7 cellular contexts compared by ENCODE assay signal in genomic region chr11:86676533-86677154, GRCh38. TPM values are rescaled to one million over a fixed set of nuclear protein-coding genes. Genes with fewer than 3 reads are reported as not detected.
DNase-seq lines count a peak whose midpoint lies in the region; ATAC-seq, FAIRE-seq and TF ChIP-seq lines count a peak whose summit lies in the region.

No MANE protein-coding gene starts in this region.

- peak; percentile 77 to 80 for TF ChIP-seq RAD21 in K562 (CRISPR knock-in tag; conservative IDR thresholded peaks at IDR 0.05 in 1 of 2, IDR thresholded peaks at IDR 0.05 in 1 of 2)

- TF ChIP-seq POLR2A in K562 (conservative IDR thresholded peaks at IDR 0.05) (no peak), H54 (IDR thresholded peaks at IDR 0.05; ENCODE audit: low read depth, low read length) (no peak)

- H3K27ac ChIP-seq in Karpas-422 (ENCODE audit: low read length) (no peak overlapping the region), K562 (ENCODE audit: extremely low read depth, low read depth, low read length) (no peak overlapping the region)

- intact Hi-C loops in K562 (cut with micrococcal nuclease), result loop anchor here (2.0 kb wide), 4 partner anchors 72 to 220 kb away; no protein-coding TSS in a partner anchor

- H3K9me3 ChIP-seq in Karpas-422 (ENCODE audit: low read length) (no peaks in the 10 kb centered on the region), K562 (replicated peaks; ENCODE audit: control insufficient read depth, insufficient read depth, low read depth, low read length) (no peaks in the 10 kb centered on the region)

- TF ChIP-seq EP300 in K562 (IDR thresholded peaks at IDR 0.05; ENCODE audit: low read length), result no peak

- H3K4me1 Mint-ChIP-seq in neural crest cell, result peaks cover 44% of the 10 kb centered on the region

- no peaks in the 10 kb centered on the region for H3K27me3 ChIP-seq in Karpas-422 (ENCODE audit: low read length)
- H3K27me3 ChIP-seq in K562 (ENCODE audit: control insufficient read depth in 2 of 2, insufficient read depth in 2 of 2, low read length in 2 of 2), result peaks cover 11 to 27% of the 10 kb centered on the region in 2 experiments; a peak in 4 of 5 replicates

- POLR2A ChIA-PET in GM10248 (lab: Yijun Ruan, JAX), result no interaction called here
- POLR2A ChIA-PET in K562 (lab: Yijun Ruan, JAX), result no interaction called here

- BruUV-seq in K562 (replicated peaks; lab: Mats Ljungman, UMichigan), result no TSS peak

- H3K4me2 ChIP-seq in Karpas-422 (ENCODE audit: low read depth, low read length, poor library complexity, severe bottlenecking) (no peak overlapping the region), K562 (ENCODE audit: insufficient read depth, low read length) (no peak overlapping the region)

- no peaks in the 10 kb centered on the region for H3K9me3 Mint-ChIP-seq in neural crest cell

- peak; percentile 13 for DNase-seq in GM10248 (ENCODE audit: extremely low spot score)
- DNase-seq in Karpas-422, result peak; percentile 95
- peak; percentile 55 to 64 (median 60) for DNase-seq in K562 (ENCODE audit: extremely low read depth in 1 of 4, low spot score in 3 of 4)
- no peak for DNase-seq in neural crest cell (ENCODE audit: low read depth, low spot score)
- no peak for DNase-seq in H54 (ENCODE audit: insufficient read length, low spot score)
- DNase-seq in retina, result no peak

- H3K4me3 Mint-ChIP-seq in neural crest cell, result peak overlapping the region; percentile 13

- no peak overlapping the region for H3K4me3 ChIP-seq in Karpas-422 (ENCODE audit: low read length)
- no peak overlapping the region for H3K4me3 ChIP-seq in K562

- no peaks in the 10 kb centered on the region for H3K9me2 ChIP-seq in Karpas-422 (replicated peaks; ENCODE audit: insufficient read depth, low read length)

- H3K79me2 ChIP-seq in Karpas-422 (ENCODE audit: low read length) (no peaks in the 10 kb centered on the region), K562 (ENCODE audit: control insufficient read depth, insufficient read depth, low read length) (no peaks in the 10 kb centered on the region)

- H3K9ac ChIP-seq in Karpas-422 (ENCODE audit: low read length) (no peak overlapping the region), K562 (ENCODE audit: insufficient read depth in 1 of 2, low read depth in 2 of 2, low read length in 2 of 2) (no peak overlapping the region)

- no peaks in the 10 kb centered on the region for H3K36me3 ChIP-seq in Karpas-422 (ENCODE audit: insufficient read depth, low read length)
- no peaks in the 10 kb centered on the region for H3K36me3 ChIP-seq in K562 (ENCODE audit: control insufficient read depth, insufficient read depth, low read length)

- H3K4me1 ChIP-seq in Karpas-422 (ENCODE audit: low read length), result no peaks in the 10 kb centered on the region
- H3K4me1 ChIP-seq in K562 (replicated peaks in 1 of 2; ENCODE audit: control insufficient read depth in 2 of 2, insufficient read depth in 2 of 2, low read length in 2 of 2), result peaks cover 0 to 8% of the 10 kb centered on the region in 2 experiments; a peak in 1 of 5 replicates

- TF ChIP-seq CTCF in GM10248 (IDR thresholded peaks at IDR 0.05; ENCODE audit: control extremely low read depth, extremely low read depth, low read depth, missing control alignments), result no peak
- TF ChIP-seq CTCF in K562 (IDR thresholded peaks at IDR 0.05 in 2 of 3, conservative IDR thresholded peaks at IDR 0.05 in 1 of 3; ENCODE audit: insufficient read depth in 2 of 3, low read depth in 1 of 3, low read length in 3 of 3), result peak; percentile 65 to 79 (median 73)
- peak; percentile 48 for TF ChIP-seq CTCF in neural crest cell (conservative IDR thresholded peaks at IDR 0.05)

- ATAC-seq in K562 (peak; percentile 89), HG03432 (IDR thresholded peaks at IDR 0.05; ENCODE audit: unreplicated experiment) (no peak)

- no peaks in the 10 kb centered on the region for H3K36me3 Mint-ChIP-seq in neural crest cell (ENCODE audit: low read depth)

- H2AFZ ChIP-seq in Karpas-422 (ENCODE audit: low read length), result no peak overlapping the region
- no peak overlapping the region for H2AFZ ChIP-seq in K562 (ENCODE audit: low read depth, low read length)

- H4K20me1 ChIP-seq in Karpas-422 (ENCODE audit: insufficient read depth, low read depth, low read length), result no peaks in the 10 kb centered on the region
- no peaks in the 10 kb centered on the region; the same call in 1 of the 2 replicates for H4K20me1 ChIP-seq in K562 (replicated peaks; ENCODE audit: control insufficient read depth, insufficient read depth, low read length)

- peaks cover 2% of the 10 kb centered on the region for H3K27me3 Mint-ChIP-seq in neural crest cell (ENCODE audit: low read depth)

- WGBS in K562 (ENCODE audit: insufficient coverage, low coverage, missing lambda C conversion rate), result 0% methylated on average over 6 of the region's 6 CpGs

- CTCF ChIA-PET in GM10248 (lab: Yijun Ruan, JAX), result interaction anchor here (1.0 kb wide), 1 partner anchor 220 kb away, joined by 3 read pairs; no protein-coding TSS in a partner anchor
- CTCF ChIA-PET in K562 (lab: Yijun Ruan, JAX; ENCODE audit: low intra/inter-chr PET ratio), result interaction anchor here (1.3 kb wide), 1 partner anchor 73 kb away, joined by 3 read pairs; no protein-coding TSS in a partner anchor

- peak; percentile 44 for FAIRE-seq in K562 (lab: Jason Lieb, UNC)
- no peak for FAIRE-seq in H54 (lab: Jason Lieb, UNC)

- no peaks in the 10 kb centered on the region for H3K9me1 ChIP-seq in K562 (ENCODE audit: control insufficient read depth, insufficient read depth, low read length)

- H3K27ac Mint-ChIP-seq in neural crest cell (ENCODE audit: unreplicated experiment), result no peak overlapping the region

- in situ Hi-C loops in K562 (cut with MboI), result no loop called here

TF ChIP-seq in K562, 482 proteins besides CTCF, POLR2A, EP300 and RAD21:
- TF ChIP-seq CREB1 (IDR thresholded peaks at IDR 0.05) (no peak), CREB1 (CRISPR knock-in tag; IDR thresholded peaks at IDR 0.05) (0 out of 2 replicates have a peak, but pooled peaks have one; percentile 24), CHD2 (IDR thresholded peaks at IDR 0.05; ENCODE audit: low read depth, low read length) (no peak), MCM3 (IDR thresholded peaks at IDR 0.05) (no peak), MAZ (CRISPR knock-in tag; conservative IDR thresholded peaks at IDR 0.05 in 1 of 2, IDR thresholded peaks at IDR 0.05 in 1 of 2) (peak in 1 of 2 experiments; percentile 34; a peak in 1 of 4 replicates), DEAF1 (CRISPR knock-in tag; IDR thresholded peaks at IDR 0.05) (peak; percentile 47; the same call in 1 of the 2 replicates), PTRF (tag; IDR thresholded peaks at IDR 0.05) (no peak), TEAD1 (CRISPR knock-in tag; IDR thresholded peaks at IDR 0.05) (peak in 1 of 2 experiments; percentile 75; a peak in 2 of 4 replicates), RFX7 (CRISPR knock-in tag; IDR thresholded peaks at IDR 0.05) (no peak)

RNA-seq across cellular contexts. Expression of gene ME3, which starts 4.2 kb away (rescaled TPM):
- 1.3 TPM in 1 of 2 replicates, not detected in the other for total RNA-seq in Karpas-422 (2014; rRNA removed; shearing (Covaris generic); ENCODE audit: low replicate concordance)
- total RNA-seq in K562 (2011; cell fraction: chromatin; rRNA removed; ENCODE audit: low replicate concordance), result not detected in 2 replicates
- not detected in 2 replicates for total RNA-seq in K562 (2011; cell fraction: nucleolus; rRNA removed)
- total RNA-seq in K562 (2011; cell fraction: nucleoplasm; rRNA removed), result not detected in 2 replicates
- total RNA-seq in K562 (2014; rRNA removed) (not detected in 2 replicates), K562 (2014; rRNA removed; fragmentation: Illumina TruSeq; extraction: Trizol) (not detected in 2 replicates), K562 (2015; rRNA removed; fragmentation: Illumina TruSeq; extraction: Trizol) (not detected in 2 replicates), K562 (2021) (not detected in 2 replicates), neural crest cell (17.3 and 18.9 TPM in 2 replicates)
- polyA plus RNA-seq in K562 (2011; rRNA removed) (not detected in 2 replicates), K562 (2014; fragmentation: Illumina TruSeq; extraction: Trizol) (not detected in 2 replicates), K562 (2014; fragmentation: Nextera tagmentation; extraction: Ambion mirVana) (not detected), K562 (2014; rRNA removed) (not detected in 2 replicates)
- polyA plus RNA-seq in K562 (2011; cell fraction: cytosol; rRNA removed), result not detected in 2 replicates
- polyA plus RNA-seq in K562 (2011; cell fraction: nucleus; rRNA removed), result 0.17 TPM in 1 of 2 replicates, not detected in the other
- not detected in 2 replicates for polyA plus RNA-seq in K562 (2012)
- 0.63 TPM in 1 of 2 replicates, not detected in the other for polyA minus RNA-seq in K562 (2011; rRNA and poly(A)+ RNA removed)
- not detected in 2 replicates for polyA minus RNA-seq in K562 (2011; cell fraction: cytosol; rRNA and poly(A)+ RNA removed)
- not detected in 2 replicates for polyA minus RNA-seq in K562 (2011; cell fraction: nucleus; rRNA and poly(A)+ RNA removed)

Comparison
In these comparisons a context has a peak if more than half of its experiments do, and no peak if none do; other contexts are left out.
1. DNase-seq: peak in GM10248 (single experiment), Karpas-422 (single experiment) and K562 (4 of 4); none in neural crest cell (single experiment), H54 (single experiment) and retina (single experiment).